ENCODE assay signal across 18 cellular contexts in genomic region chr16:79839450-79839849, GRCh38.
DNase-seq lines count a peak whose midpoint lies in the region; ATAC-seq and TF ChIP-seq lines count a peak whose summit lies in the region.
"Had no signal": no experiment of that assay in that cellular context is flagged by ENCODE, and none has a peak within 500 bp of the region (broad histone marks: within the 10 kb centered on the region; RNA-seq: fewer than 3 reads in every experiment).

No MANE protein-coding gene starts in this region.

- H3F3A ChIP-seq in PC-3 (ENCODE audit: low read length, unreplicated experiment) = no peaks in the 10 kb centered on the region

- no peaks in the 10 kb centered on the region for H3K79me2 ChIP-seq in PC-3 (ENCODE audit: low read length)

- intact Hi-C loops in Right ventricle myocardium superior (cut with DNase I) (no loop called here), lower lobe of right lung (cut with DNase I) (no loop called here), sigmoid colon (cut with DNase I) (no loop called here), testis (cut with DNase I; ENCODE audit: low total_unique reads) (no loop called here), PC-3 (cut with micrococcal nuclease) (no loop called here)

- no peak overlapping the region for H2AFZ ChIP-seq in PC-3 (ENCODE audit: low read length)

- no peak overlapping the region for H3K9ac ChIP-seq in PC-3 (ENCODE audit: low read length)
- H3K9ac ChIP-seq: BLaER1 treated with 17β-estradiol and CSF1 and Interleukin-3, amounts not matched to agents 10 nM and 100 nM had no signal

- ATAC-seq in Right ventricle myocardium superior (ENCODE audit: poor library complexity) (peak; percentile 62), lower lobe of right lung (peak; percentile 64 to 66), PC-3 (no peak)

- H3K27me3 ChIP-seq in right atrium auricular region = no peaks in the 10 kb centered on the region
- H3K27me3 ChIP-seq in lower lobe of right lung (ENCODE audit: low read depth) = no peaks in the 10 kb centered on the region
- no peaks in the 10 kb centered on the region for H3K27me3 ChIP-seq in sigmoid colon
- no peaks in the 10 kb centered on the region for H3K27me3 ChIP-seq in testis
- H3K27me3 ChIP-seq in PC-3 (ENCODE audit: low read length) = no peaks in the 10 kb centered on the region
- H3K27me3 ChIP-seq: BLaER1 treated with 17β-estradiol and CSF1 and Interleukin-3, amounts not matched to agents 10 nM and 100 nM had no signal

- 84 to 90% methylated on average over 2 of the region's 2 CpGs for WGBS in sigmoid colon, 2 donors
- WGBS in testis, 2 donors = 75 to 86% methylated on average over 2 of the region's 2 CpGs

- H3K9me3 ChIP-seq in right atrium auricular region = no peaks in the 10 kb centered on the region
- H3K9me3 ChIP-seq in lower lobe of right lung = no peaks in the 10 kb centered on the region
- no peaks in the 10 kb centered on the region for H3K9me3 ChIP-seq in sigmoid colon
- H3K9me3 ChIP-seq in testis = no peaks in the 10 kb centered on the region
- no peaks in the 10 kb centered on the region for H3K9me3 ChIP-seq in PC-3 (ENCODE audit: low read length)

- H3K4me2 ChIP-seq in PC-3 (ENCODE audit: low read length) = no peak overlapping the region
- H3K4me2 ChIP-seq: BLaER1 treated with 17β-estradiol and CSF1 and Interleukin-3, amounts not matched to agents 10 nM and 100 nM had no signal

- peak; percentile 37 for DNase-seq in Right ventricle myocardium superior
- no peak for DNase-seq in right atrium auricular region (ENCODE audit: low spot score)
- DNase-seq in lower lobe of right lung = no peak
- DNase-seq in sigmoid colon = no peak
- DNase-seq in testis = no peak
- no peak for DNase-seq in NCI-H526 (lab: John Stamatoyannopoulos, UW)
- no peak for DNase-seq in NCI-H146 treated with DMSO at 0.1 percent for 48 hours (lab: John Stamatoyannopoulos, UW; ENCODE audit: unreplicated experiment)
- DNase-seq in PC-3 = no peak
- DNase-seq: CD8-positive, alpha-beta memory T cell; DMS79 treated with DMSO at 0.1 percent for 48 hours; HCEC 1CT; KG1; NCI-H1436 treated with DMSO at 0.1 percent for 48 hours; NCI-H2081; NCI-H510A; NCI-H82; SHP77 had no signal

- TF ChIP-seq POLR2A in sigmoid colon (IDR thresholded peaks at IDR 0.05) = no peak
- no peak for TF ChIP-seq POLR2A in testis (IDR thresholded peaks at IDR 0.05)

- POLR2A ChIA-PET in PC-3 (lab: Charles Lee; ENCODE audit: unreplicated experiment) = no interaction called here

- no peak overlapping the region for H3K4me3 ChIP-seq in right atrium auricular region
- H3K4me3 ChIP-seq in lower lobe of right lung = no peak overlapping the region
- H3K4me3 ChIP-seq in sigmoid colon = no peak overlapping the region
- H3K4me3 ChIP-seq in testis = no peak overlapping the region
- no peak overlapping the region for H3K4me3 ChIP-seq in PC-3 (ENCODE audit: low read length)
- H3K4me3 ChIP-seq: BLaER1 treated with 17β-estradiol and CSF1 and Interleukin-3, amounts not matched to agents 10 nM and 100 nM had no signal

- H4K20me1 ChIP-seq in PC-3 (ENCODE audit: low read length) = no peaks in the 10 kb centered on the region
- H4K20me1 ChIP-seq: BLaER1 treated with 17β-estradiol and CSF1 and Interleukin-3, amounts not matched to agents 10 nM and 100 nM had no signal

- CTCF ChIA-PET in PC-3 (lab: Charles Lee) = no interaction called here

- no TSS peak for BruUV-seq in PC-3 (replicated peaks; lab: Mats Ljungman, UMichigan)

- no peak for TF ChIP-seq CTCF in right atrium auricular region (IDR thresholded peaks at IDR 0.05)
- TF ChIP-seq CTCF in lower lobe of right lung (IDR thresholded peaks at IDR 0.05) = no peak
- no peak for TF ChIP-seq CTCF in sigmoid colon (IDR thresholded peaks at IDR 0.05)
- no peak for TF ChIP-seq CTCF in testis (IDR thresholded peaks at IDR 0.05)
- no peak for TF ChIP-seq CTCF in PC-3 (conservative IDR thresholded peaks at IDR 0.05; ENCODE audit: low read depth, low read length)

- TF ChIP-seq EP300 in sigmoid colon (IDR thresholded peaks at IDR 0.05) = no peak

- peaks cover 0 to 9% of the 10 kb centered on the region in 2 donors for H3K4me1 ChIP-seq in right atrium auricular region
- no peaks in the 10 kb centered on the region for H3K4me1 ChIP-seq in lower lobe of right lung
- peaks cover 3 to 29% (median 23%) of the 10 kb centered on the region in 4 donors for H3K4me1 ChIP-seq in sigmoid colon
- H3K4me1 ChIP-seq in testis = peaks cover 11% of the 10 kb centered on the region
- no peaks in the 10 kb centered on the region for H3K4me1 ChIP-seq in PC-3 (ENCODE audit: insufficient read depth, low read length)

- H3K36me3 ChIP-seq in right atrium auricular region = no peaks in the 10 kb centered on the region
- H3K36me3 ChIP-seq in lower lobe of right lung = no peaks in the 10 kb centered on the region
- no peaks in the 10 kb centered on the region for H3K36me3 ChIP-seq in sigmoid colon
- no peaks in the 10 kb centered on the region for H3K36me3 ChIP-seq in testis (ENCODE audit: low read depth, missing control alignments)
- no peaks in the 10 kb centered on the region for H3K36me3 ChIP-seq in PC-3 (ENCODE audit: low read depth, low read length)
- H3K36me3 ChIP-seq: BLaER1 treated with 17β-estradiol and CSF1 and Interleukin-3, amounts not matched to agents 10 nM and 100 nM had no signal

- no peaks in the 10 kb centered on the region for H3K9me2 ChIP-seq in PC-3 (replicated peaks; ENCODE audit: low read length)

- H3K27ac ChIP-seq in right atrium auricular region (no peak overlapping the region), lower lobe of right lung (peak overlapping the region; percentile 49), sigmoid colon (peak overlapping the region in 3 of 4 donors; percentile 16 to 53 (median 31)), testis (no peak overlapping the region), PC-3 (ENCODE audit: low read length) (no peak overlapping the region)
- H3K27ac ChIP-seq: BLaER1 treated with 17β-estradiol and CSF1 and Interleukin-3, amounts not matched to agents 10 nM and 100 nM had no signal

Comparison
In these comparisons a context has a peak if more than half of its experiments do, and no peak if none do; other contexts are left out.
1. H3K27ac ChIP-seq: peak in lower lobe of right lung (single experiment) and sigmoid colon (3 of 4); none in right atrium auricular region (0 of 2), testis (0 of 2) and PC-3 (single experiment).